1 cellular context compared by ENCODE assay signal in the genomic region with DNA sequence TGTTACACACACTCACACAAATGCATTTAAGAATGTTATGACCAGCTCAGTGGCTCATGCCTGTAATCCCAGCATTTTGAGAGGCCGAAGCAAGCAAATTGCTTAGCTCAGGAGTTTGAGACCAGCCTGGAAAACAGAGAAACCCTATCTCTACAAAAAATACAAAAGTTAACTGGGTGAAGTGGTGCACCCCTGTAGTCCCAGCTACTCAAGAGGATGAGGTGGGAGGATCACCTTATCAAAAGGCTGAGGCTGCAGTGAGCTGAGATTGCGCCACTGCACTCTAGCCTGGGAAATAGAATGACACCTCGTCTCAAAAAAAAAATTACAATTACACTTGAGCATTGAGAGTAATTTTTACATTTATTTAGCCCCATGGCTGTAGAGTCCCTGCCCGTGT.
TF ChIP-seq lines count a peak whose summit lies in the region.

No MANE protein-coding gene starts in this region.

TF ChIP-seq in K562, 482 proteins besides CTCF, POLR2A, EP300 and RAD21 (continued from another document):
- TF ChIP-seq, protein P1, sequence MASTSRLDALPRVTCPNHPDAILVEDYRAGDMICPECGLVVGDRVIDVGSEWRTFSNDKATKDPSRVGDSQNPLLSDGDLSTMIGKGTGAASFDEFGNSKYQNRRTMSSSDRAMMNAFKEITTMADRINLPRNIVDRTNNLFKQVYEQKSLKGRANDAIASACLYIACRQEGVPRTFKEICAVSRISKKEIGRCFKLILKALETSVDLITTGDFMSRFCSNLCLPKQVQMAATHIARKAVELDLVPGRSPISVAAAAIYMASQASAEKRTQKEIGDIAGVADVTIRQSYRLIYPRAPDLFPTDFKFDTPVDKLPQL (IDR thresholded peaks at IDR 0.05; ENCODE audit: extremely low read depth, insufficient read length): no peak
- TF ChIP-seq FOXK1 (CRISPR knock-in tag; IDR thresholded peaks at IDR 0.05; ENCODE audit: borderline replicate concordance) (no peak), CEBPG (CRISPR knock-in tag; IDR thresholded peaks at IDR 0.05) (peak; percentile 25; the same call in 1 of the 2 replicates), CEBPG (tag; conservative IDR thresholded peaks at IDR 0.05 in 1 of 2, IDR thresholded peaks at IDR 0.05 in 1 of 2) (peak; percentile 53 to 62; a peak in 2 of 4 replicates), RCOR1 (IDR thresholded peaks at IDR 0.05; ENCODE audit: borderline replicate concordance in 1 of 2, low read depth in 2 of 2, low read length in 2 of 2) (peak in 1 of 2 experiments; percentile 84; a peak in 2 of 4 replicates), HOXB6 (CRISPR knock-in tag; IDR thresholded peaks at IDR 0.05; ENCODE audit: borderline replicate concordance) (no peak), DNMT1 (IDR thresholded peaks at IDR 0.05) (no peak), PHF21A (IDR thresholded peaks at IDR 0.05; ENCODE audit: borderline replicate concordance, low read depth) (peak; percentile 83; the same call in 1 of the 2 replicates), KDM1A (IDR thresholded peaks at IDR 0.05) (peak; percentile 66 to 68)
- TF ChIP-seq, protein P2, sequence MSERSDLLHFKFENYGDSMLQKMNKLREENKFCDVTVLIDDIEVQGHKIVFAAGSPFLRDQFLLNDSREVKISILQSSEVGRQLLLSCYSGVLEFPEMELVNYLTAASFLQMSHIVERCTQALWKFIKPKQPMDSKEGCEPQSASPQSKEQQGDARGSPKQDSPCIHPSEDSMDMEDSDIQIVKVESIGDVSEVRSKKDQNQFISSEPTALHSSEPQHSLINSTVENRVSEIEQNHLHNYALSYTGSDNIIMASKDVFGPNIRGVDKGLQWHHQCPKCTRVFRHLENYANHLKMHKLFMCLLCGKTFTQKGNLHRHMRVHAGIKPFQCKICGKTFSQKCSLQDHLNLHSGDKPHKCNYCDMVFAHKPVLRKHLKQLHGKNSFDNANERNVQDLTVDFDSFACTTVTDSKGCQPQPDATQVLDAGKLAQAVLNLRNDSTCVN (CRISPR knock-in tag; IDR thresholded peaks at IDR 0.05): no peak
